Comparison of ENCODE assay signal across 26 cellular contexts in genomic region chr6:135318728-135319469, GRCh38.
"Had no signal": no experiment of that assay in that cellular context is flagged by ENCODE, and none has a peak within 500 bp of the region (broad histone marks: within the 10 kb centered on the region; RNA-seq: fewer than 3 reads in every experiment).

No MANE protein-coding gene starts in this region.

- H3K4me3 Mint-ChIP-seq: dendritic cell treated with granulocyte-macrophage colony-stimulating factor and Interleukin-4, amounts not matched to agents 40 ng/mL and 50 ng/mL, for 4 days; naive thymus-derived CD4-positive, alpha-beta T cell; nephron progenitor cell; type B pancreatic cell had no signal

- H3K27me3 Mint-ChIP-seq: dendritic cell treated with granulocyte-macrophage colony-stimulating factor and Interleukin-4, amounts not matched to agents 40 ng/mL and 50 ng/mL, for 4 days; naive thymus-derived CD4-positive, alpha-beta T cell; type B pancreatic cell had no signal

- H3K27ac Mint-ChIP-seq: dendritic cell treated with granulocyte-macrophage colony-stimulating factor and Interleukin-4, amounts not matched to agents 40 ng/mL and 50 ng/mL, for 4 days; naive thymus-derived CD4-positive, alpha-beta T cell; nephron progenitor cell; type B pancreatic cell had no signal

- H3K4me1 Mint-ChIP-seq: nephron progenitor cell had no signal

- ATAC-seq: heart right ventricle; left cardiac atrium; left lung; naive thymus-derived CD4-positive, alpha-beta T cell; psoas muscle; right cardiac atrium had no signal

- H3K9me3 Mint-ChIP-seq: dendritic cell treated with granulocyte-macrophage colony-stimulating factor and Interleukin-4, amounts not matched to agents 40 ng/mL and 50 ng/mL, for 4 days; naive thymus-derived CD4-positive, alpha-beta T cell; nephron progenitor cell; type B pancreatic cell had no signal

- DNase-seq: effector memory CD4-positive, alpha-beta T cell; esophagus squamous epithelium; foreskin melanocyte; glutamatergic neuron; heart right ventricle; hippocampal formation; left cardiac atrium; mesenchymal stem cell; midbrain; naive thymus-derived CD4-positive, alpha-beta T cell; nephron progenitor cell; occipital lobe; ovary; posterior cingulate gyrus; psoas muscle; right cardiac atrium; spleen; stimulated activated CD4-positive, alpha-beta T cell treated with anti-CD3 and anti-CD28 coated beads, Interleukin-1b, Interleukin-23, amount 100 ng/mL, for 48 hours; stimulated activated CD4-positive, alpha-beta T cell treated with anti-CD3 and anti-CD28 coated beads, Interleukin-4, amount 100 ng/mL, for 1 hour; stimulated activated CD8-positive, alpha-beta memory T cell treated with anti-CD3 and anti-CD28 coated beads, Interleukin-4, amount 100 ng/mL, for 48 hours; stimulated activated naive CD4-positive, alpha-beta T cell treated with Interleukin-2 at 50 U/mL for 16 hours; stomach; tibial artery had no signal
